17 cellular contexts compared by ENCODE assay signal in the genomic region with DNA sequence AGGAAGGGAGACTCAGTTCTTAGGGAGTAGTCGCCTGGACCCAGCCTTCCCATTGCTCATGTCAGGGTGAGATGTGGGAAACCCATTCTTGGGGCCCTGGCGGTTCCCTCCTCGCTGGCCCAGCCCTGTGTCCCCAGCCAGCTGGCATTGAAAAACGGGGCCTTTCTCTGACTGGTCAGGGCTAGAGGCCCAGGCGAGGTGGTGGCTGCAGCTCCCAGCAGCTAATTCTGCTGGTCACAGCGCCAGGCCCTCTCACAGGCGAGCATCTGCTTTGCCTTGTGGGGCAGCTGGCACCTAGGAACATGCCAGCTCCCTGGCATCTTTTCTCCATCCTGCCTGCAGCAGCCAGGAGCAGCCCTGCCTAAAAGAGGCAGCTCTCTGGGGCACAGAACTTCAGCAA. TPM values are rescaled to one million over a fixed set of nuclear protein-coding genes. Genes with fewer than 3 reads are reported as not detected.
A peak's percentile ranks its signal among the peaks of the same experiment; 100 is the strongest.
DNase-seq lines count a peak whose midpoint lies in the region; ATAC-seq and TF ChIP-seq lines count a peak whose summit lies in the region.
"Had no signal": no experiment of that assay in that cellular context is flagged by ENCODE, and none has a peak within 500 bp of the region (broad histone marks: within the 10 kb centered on the region; RNA-seq: fewer than 3 reads in every experiment).

No MANE protein-coding gene starts in this region.

- TF ChIP-seq CTCF in esophagus squamous epithelium (IDR thresholded peaks at IDR 0.05) (no peak), tibial artery (IDR thresholded peaks at IDR 0.05) (no peak), GM10266 (IDR thresholded peaks at IDR 0.05; ENCODE audit: control insufficient read depth, insufficient read depth, low read depth, missing control alignments) (no peak)
- no peak for TF ChIP-seq CTCF in activated CD8-positive, alpha-beta T cell treated with anti-CD3 and anti-CD28 coated beads for 36 hours (IDR thresholded peaks at IDR 0.05)

- H3K4me3 ChIP-seq in esophagus squamous epithelium: no peak overlapping the region
- H3K4me3 ChIP-seq in tibial artery: no peak overlapping the region
- H3K4me3 ChIP-seq: right lobe of liver, uterus had no signal

- CTCF ChIA-PET in activated CD8-positive, alpha-beta T cell treated with anti-CD3 and anti-CD28 coated beads for 36 hours (lab: Charles Lee): interaction anchor here (0.8 to 1.7 kb wide), 4 partner anchors 10 to 223 kb away, joined by 3 to 5 read pairs (median 3); no protein-coding TSS in a partner anchor

- no peak for TF ChIP-seq POLR2A in esophagus squamous epithelium (IDR thresholded peaks at IDR 0.05)

- no peaks in the 10 kb centered on the region for H3K27me3 Mint-ChIP-seq in activated naive CD4-positive, alpha-beta T cell treated with anti-CD3 and anti-CD28 coated beads, Interleukin-2, amount 50 U/mL, for 24 hours
- H3K27me3 Mint-ChIP-seq in activated CD8-positive, alpha-beta T cell treated with anti-CD3 and anti-CD28 coated beads for 36 hours: no peaks in the 10 kb centered on the region

- POLR2A ChIA-PET in activated CD8-positive, alpha-beta T cell treated with anti-CD3 and anti-CD28 coated beads for 36 hours (lab: Charles Lee): interaction anchor here (1.4 kb wide), 1 partner anchor 10 kb away, joined by 3 read pairs; no protein-coding TSS in a partner anchor

- no peak for ATAC-seq in activated CD8-positive, alpha-beta T cell treated with anti-CD3 and anti-CD28 coated beads for 36 hours
- ATAC-seq: natural killer cell, right lobe of liver had no signal

- peaks cover 3 to 62% (median 5%) of the 10 kb centered on the region in 3 donors for H3K4me1 ChIP-seq in esophagus squamous epithelium
- H3K4me1 ChIP-seq in tibial artery: peaks cover 0 to 31% (median 19%) of the 10 kb centered on the region in 4 donors
- H3K4me1 ChIP-seq: right lobe of liver, uterus had no signal

- no peaks in the 10 kb centered on the region for H3K9me3 Mint-ChIP-seq in activated naive CD4-positive, alpha-beta T cell treated with anti-CD3 and anti-CD28 coated beads, Interleukin-2, amount 50 U/mL, for 24 hours
- H3K9me3 Mint-ChIP-seq in activated CD8-positive, alpha-beta T cell treated with anti-CD3 and anti-CD28 coated beads for 36 hours: no peaks in the 10 kb centered on the region
- H3K9me3 Mint-ChIP-seq: natural killer cell; stimulated activated effector memory CD8-positive, alpha-beta T cell treated with anti-CD3 and anti-CD28 coated beads, Interleukin-12 subunit alpha, Interleukin-12 subunit beta, amount 100 ng/mL, for 72 hours had no signal

- H3K27me3 ChIP-seq in esophagus squamous epithelium: no peaks in the 10 kb centered on the region
- H3K27me3 ChIP-seq in tibial artery: no peaks in the 10 kb centered on the region
- H3K27me3 ChIP-seq: right lobe of liver, uterus had no signal

- WGBS in esophagus squamous epithelium, 2 donors: 60 to 62% methylated on average over 2 of the region's 7 CpGs

- H3K4me3 Mint-ChIP-seq in activated naive CD4-positive, alpha-beta T cell treated with anti-CD3 and anti-CD28 coated beads, Interleukin-2, amount 50 U/mL, for 24 hours: peak overlapping the region; percentile 27
- H3K4me3 Mint-ChIP-seq in activated CD8-positive, alpha-beta T cell treated with anti-CD3 and anti-CD28 coated beads for 36 hours: no peak overlapping the region
- H3K4me3 Mint-ChIP-seq: natural killer cell had no signal

- no peaks in the 10 kb centered on the region for H3K9me3 ChIP-seq in esophagus squamous epithelium
- H3K9me3 ChIP-seq in tibial artery: no peaks in the 10 kb centered on the region
- H3K9me3 ChIP-seq: right lobe of liver, uterus had no signal

- intact Hi-C loops in esophagus squamous epithelium (cut with DNase I): no loop called here
- intact Hi-C loops in tibial artery (cut with DNase I; ENCODE audit: low total_unique reads): no loop called here
- intact Hi-C loops in activated CD8-positive, alpha-beta T cell treated with anti-CD3 and anti-CD28 coated beads for 36 hours (cut with micrococcal nuclease): no loop called here

- peaks cover 3% of the 10 kb centered on the region for H3K36me3 Mint-ChIP-seq in activated naive CD4-positive, alpha-beta T cell treated with anti-CD3 and anti-CD28 coated beads, Interleukin-2, amount 50 U/mL, for 24 hours
- no peaks in the 10 kb centered on the region for H3K36me3 Mint-ChIP-seq in activated CD8-positive, alpha-beta T cell treated with anti-CD3 and anti-CD28 coated beads for 36 hours (ENCODE audit: low read depth)
- H3K36me3 Mint-ChIP-seq: natural killer cell; stimulated activated effector memory CD8-positive, alpha-beta T cell treated with anti-CD3 and anti-CD28 coated beads, Interleukin-12 subunit alpha, Interleukin-12 subunit beta, amount 100 ng/mL, for 72 hours had no signal

- no peak for DNase-seq in activated naive CD4-positive, alpha-beta T cell (lab: John Stamatoyannopoulos, UW)
- no peak for DNase-seq in esophagus squamous epithelium (lab: John Stamatoyannopoulos, UW)
- DNase-seq in middle frontal gyrus (ENCODE audit: extremely low spot score, low spot score): peak; percentile 19
- peak in 1 of 2 donors; percentile 67 for DNase-seq in tibial artery
- DNase-seq in GM10266 (ENCODE audit: extremely low spot score): no peak
- DNase-seq in activated CD8-positive, alpha-beta T cell treated with anti-CD3 and anti-CD28 coated beads for 36 hours: no peak
- no peak for DNase-seq in NCI-H510A treated with DMSO at 0.1 percent for 48 hours (lab: John Stamatoyannopoulos, UW)
- DNase-seq: activated gamma-delta T cell treated with Interleukin-2 at 50 U/mL for 16 hours, glutamatergic neuron, natural killer cell, NCI-H1092 treated with DMSO at 0.1 percent for 48 hours had no signal

- H3K36me3 ChIP-seq in esophagus squamous epithelium (no peaks in the 10 kb centered on the region), tibial artery (no peaks in the 10 kb centered on the region)
- H3K36me3 ChIP-seq: right lobe of liver, uterus had no signal

- H3K4me1 Mint-ChIP-seq in activated naive CD4-positive, alpha-beta T cell treated with anti-CD3 and anti-CD28 coated beads, Interleukin-2, amount 50 U/mL, for 24 hours: peaks cover 83% of the 10 kb centered on the region
- peaks cover 9% of the 10 kb centered on the region for H3K4me1 Mint-ChIP-seq in activated CD8-positive, alpha-beta T cell treated with anti-CD3 and anti-CD28 coated beads for 36 hours (ENCODE audit: low read depth)
- H3K4me1 Mint-ChIP-seq: natural killer cell had no signal

- peak overlapping the region; percentile 44 for H3K27ac Mint-ChIP-seq in activated naive CD4-positive, alpha-beta T cell treated with anti-CD3 and anti-CD28 coated beads, Interleukin-2, amount 50 U/mL, for 24 hours
- H3K27ac Mint-ChIP-seq in activated CD8-positive, alpha-beta T cell treated with anti-CD3 and anti-CD28 coated beads for 36 hours: no peak overlapping the region
- H3K27ac Mint-ChIP-seq: natural killer cell had no signal

- H3K27ac ChIP-seq in esophagus squamous epithelium (peak overlapping the region; percentile 49 to 79 (median 72)), tibial artery (peak overlapping the region; percentile 59 to 62)
- H3K27ac ChIP-seq: right lobe of liver, VCaP had no signal

RNA-seq across cellular contexts. Expression of gene TSPAN18, which starts 20.1 kb away (rescaled TPM):
- total RNA-seq in esophagus squamous epithelium: 1 to 10 TPM in 3 of 4 donors, under 1 TPM in 1; 0.80 to 4.4 (median 2.0) TPM
- under 1 TPM; 0.85 to 0.92 TPM for total RNA-seq in activated CD8-positive, alpha-beta T cell treated with anti-CD3 and anti-CD28 coated beads for 36 hours
- total RNA-seq: bronchial epithelial cell had no signal
